ENCODE assay signal across 9 cellular contexts in genomic region chr2:20573611-20574422, GRCh38.
DNase-seq lines count a peak whose midpoint lies in the region; ATAC-seq and TF ChIP-seq lines count a peak whose summit lies in the region.
"Had no signal": no experiment of that assay in that cellular context is flagged by ENCODE, and none has a peak within 500 bp of the region (broad histone marks: within the 10 kb centered on the region; RNA-seq: fewer than 3 reads in every experiment).

No MANE protein-coding gene starts in this region.

- H3K9me3 ChIP-seq in lower lobe of right lung (no peaks in the 10 kb centered on the region), subcutaneous abdominal adipose tissue (ENCODE audit: control insufficient read depth in 5 of 5, low read length in 5 of 5) (no peaks in the 10 kb centered on the region)

- POLR2A ChIA-PET in GM10248 (lab: Yijun Ruan, JAX): interaction anchor here (4.1 kb wide), 1 partner anchor 127 kb away, joined by 30 read pairs; the partner anchor contains the start of gene RHOB

- H3K27me3 ChIP-seq in lower lobe of right lung (ENCODE audit: low read depth) (no peaks in the 10 kb centered on the region), subcutaneous abdominal adipose tissue (ENCODE audit: control insufficient read depth in 5 of 5, insufficient read depth in 4 of 5, low read length in 5 of 5) (no peaks in the 10 kb centered on the region)

- no peaks in the 10 kb centered on the region for H3K9me3 Mint-ChIP-seq in activated T-cell treated with anti-CD3 and anti-CD28 coated beads, Interleukin-2, amount 50 U/mL, for 24 hours

- no peaks in the 10 kb centered on the region for H3K36me3 Mint-ChIP-seq in activated T-cell treated with anti-CD3 and anti-CD28 coated beads, Interleukin-2, amount 50 U/mL, for 24 hours (ENCODE audit: low read depth)

- DNase-seq in NCI-H82 (lab: John Stamatoyannopoulos, UW): peak; percentile 30
- DNase-seq in NCI-H82 treated with DMSO at 0.1 percent for 48 hours (lab: John Stamatoyannopoulos, UW; ENCODE audit: unreplicated experiment): no peak
- DNase-seq in caudate nucleus (lab: John Stamatoyannopoulos, UW): peak in 36 of 61 donors; percentile 12 to 66 (median 40)
- no peak for DNase-seq in lower lobe of right lung
- no peak for DNase-seq in GM10248 (ENCODE audit: extremely low spot score)
- no peak for DNase-seq in activated T-cell treated with anti-CD3 and anti-CD28 coated beads, Interleukin-2, amount 50 U/mL, for 24 hours
- no peak for DNase-seq in mesenteric fat pad (ENCODE audit: low spot score)
- DNase-seq: NCI-H1048 had no signal

- peak overlapping the region; percentile 53 for H3K27ac ChIP-seq in caudate nucleus (ENCODE audit: low read depth, low read length)
- H3K27ac ChIP-seq in lower lobe of right lung: peak overlapping the region; percentile 53
- peak overlapping the region; percentile 91 for H3K27ac ChIP-seq in subcutaneous abdominal adipose tissue (ENCODE audit: low read depth, low read length)

- CTCF ChIA-PET in GM10248 (lab: Yijun Ruan, JAX): interaction anchor here (1.5 to 5.2 kb wide), 4 partner anchors 9 to 44 kb away, joined by 4 to 14 read pairs (median 8); no protein-coding TSS in a partner anchor

- H3K36me3 ChIP-seq in lower lobe of right lung (no peaks in the 10 kb centered on the region), subcutaneous abdominal adipose tissue (ENCODE audit: control insufficient read depth in 5 of 5, insufficient read depth in 5 of 5, low read length in 5 of 5) (no peaks in the 10 kb centered on the region)

- ATAC-seq in lower lobe of right lung: no peak

- H3K4me1 ChIP-seq in lower lobe of right lung (peaks cover 73% of the 10 kb centered on the region), subcutaneous abdominal adipose tissue (ENCODE audit: control insufficient read depth in 5 of 5, insufficient read depth in 5 of 5, low read length in 5 of 5) (peaks cover 15 to 95% (median 79%) of the 10 kb centered on the region in 5 donors)

- peaks cover 17% of the 10 kb centered on the region for H3K4me1 Mint-ChIP-seq in activated T-cell treated with anti-CD3 and anti-CD28 coated beads, Interleukin-2, amount 50 U/mL, for 24 hours (ENCODE audit: low read depth)

- H3K4me3 Mint-ChIP-seq in activated T-cell treated with anti-CD3 and anti-CD28 coated beads, Interleukin-2, amount 50 U/mL, for 24 hours: no peak overlapping the region

- TF ChIP-seq CTCF in lower lobe of right lung (IDR thresholded peaks at IDR 0.05) (no peak), GM10248 (IDR thresholded peaks at IDR 0.05; ENCODE audit: control extremely low read depth, extremely low read depth, low read depth, missing control alignments) (no peak)

- H3K9ac ChIP-seq in subcutaneous abdominal adipose tissue (ENCODE audit: low read length in 5 of 5): no peak overlapping the region

- no peak overlapping the region for H3K27ac Mint-ChIP-seq in activated T-cell treated with anti-CD3 and anti-CD28 coated beads, Interleukin-2, amount 50 U/mL, for 24 hours

- H3K4me3 ChIP-seq in lower lobe of right lung (no peak overlapping the region), subcutaneous abdominal adipose tissue (ENCODE audit: low read depth in 1 of 5, low read length in 5 of 5) (no peak overlapping the region)

- H3K27me3 Mint-ChIP-seq in activated T-cell treated with anti-CD3 and anti-CD28 coated beads, Interleukin-2, amount 50 U/mL, for 24 hours: no peaks in the 10 kb centered on the region

- intact Hi-C loops in lower lobe of right lung (cut with DNase I): no loop called here

Comparison
In these comparisons a context has a peak if more than half of its experiments do, and no peak if none do; other contexts are left out.
1. DNase-seq: peak in NCI-H82 (single experiment) and caudate nucleus (36 of 61); none in NCI-H82 treated with DMSO at 0.1 percent for 48 hours (single experiment), lower lobe of right lung (single experiment), GM10248 (single experiment), activated T-cell treated with anti-CD3 and anti-CD28 coated beads, Interleukin-2, amount 50 U/mL, for 24 hours (single experiment) and mesenteric fat pad (single experiment).
2. Peak in every context shown above with its lines, with median percentiles within 50 percentile points of each other: H3K27ac ChIP-seq.